ENCODE assay signal across 1 cellular context in genomic region chr11:12288212-12288933, GRCh38.
A peak's percentile ranks its signal among the peaks of the same experiment; 100 is the strongest.
TF ChIP-seq lines count a peak whose summit lies in the region.

No MANE protein-coding gene starts in this region.

TF ChIP-seq in HEK293, 187 proteins besides CTCF, POLR2A, EP300 and RAD21 (continued from another document):
- TF ChIP-seq ZNF138 (tag by site-specific recombination; IDR thresholded peaks at IDR 0.05; ENCODE audit: borderline replicate concordance) (no peak), ZNF184 (tag by site-specific recombination; IDR thresholded peaks at IDR 0.05) (no peak), WT1 (tag by site-specific recombination; IDR thresholded peaks at IDR 0.05) (no peak), ZNF747 (tag by site-specific recombination; IDR thresholded peaks at IDR 0.05) (no peak), MYNN (tag by site-specific recombination; IDR thresholded peaks at IDR 0.05; ENCODE audit: borderline replicate concordance) (no peak), KLF16 (tag by site-specific recombination; IDR thresholded peaks at IDR 0.05) (no peak), ZNF777 (tag by site-specific recombination; IDR thresholded peaks at IDR 0.05; ENCODE audit: borderline replicate concordance) (no peak), ZBTB17 (tag by site-specific recombination; IDR thresholded peaks at IDR 0.05) (peak; percentile 76), ZNF529 (tag by site-specific recombination; IDR thresholded peaks at IDR 0.05; ENCODE audit: insufficient replicate concordance) (no peak), ZNF350 (tag by site-specific recombination; IDR thresholded peaks at IDR 0.05) (no peak), ZNF791 (tag by site-specific recombination; IDR thresholded peaks at IDR 0.05) (no peak), YY1 (tag by site-specific recombination; IDR thresholded peaks at IDR 0.05) (no peak), ZNF341 (tag by site-specific recombination; IDR thresholded peaks at IDR 0.05; ENCODE audit: low read depth) (no peak), ZNF239 (tag by site-specific recombination; IDR thresholded peaks at IDR 0.05) (no peak), ZNF664 (tag by site-specific recombination; IDR thresholded peaks at IDR 0.05) (no peak), ZNF654 (tag by site-specific recombination; IDR thresholded peaks at IDR 0.05; ENCODE audit: low read depth) (peak; percentile 85), ZNF626 (tag by site-specific recombination; IDR thresholded peaks at IDR 0.05) (no peak), ZNF155 (tag by site-specific recombination; IDR thresholded peaks at IDR 0.05) (no peak), ZEB2 (tag by site-specific recombination; IDR thresholded peaks at IDR 0.05) (no peak), GLI2 (tag by site-specific recombination; IDR thresholded peaks at IDR 0.05; ENCODE audit: borderline replicate concordance, low read depth) (no peak), ZNF362 (tag by site-specific recombination; IDR thresholded peaks at IDR 0.05) (no peak), TRIM28 (IDR thresholded peaks at IDR 0.05; ENCODE audit: borderline replicate concordance, low read length) (peak; percentile 34; the same call in 1 of the 2 replicates), ZNF133 (tag by site-specific recombination; IDR thresholded peaks at IDR 0.05) (no peak)
- TF ChIP-seq, protein P1, sequence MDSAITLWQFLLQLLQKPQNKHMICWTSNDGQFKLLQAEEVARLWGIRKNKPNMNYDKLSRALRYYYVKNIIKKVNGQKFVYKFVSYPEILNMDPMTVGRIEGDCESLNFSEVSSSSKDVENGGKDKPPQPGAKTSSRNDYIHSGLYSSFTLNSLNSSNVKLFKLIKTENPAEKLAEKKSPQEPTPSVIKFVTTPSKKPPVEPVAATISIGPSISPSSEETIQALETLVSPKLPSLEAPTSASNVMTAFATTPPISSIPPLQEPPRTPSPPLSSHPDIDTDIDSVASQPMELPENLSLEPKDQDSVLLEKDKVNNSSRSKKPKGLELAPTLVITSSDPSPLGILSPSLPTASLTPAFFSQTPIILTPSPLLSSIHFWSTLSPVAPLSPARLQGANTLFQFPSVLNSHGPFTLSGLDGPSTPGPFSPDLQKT (IDR thresholded peaks at IDR 0.05; ENCODE audit: borderline replicate concordance, low read depth, low read length): no peak
TF ChIP-seq in HEK293: peak in this region for 5.
